ENCODE assay signal across 10 cellular contexts in genomic region chr9:21974230-21974541, GRCh38. TPM values are rescaled to one million over a fixed set of nuclear protein-coding genes. Genes with fewer than 3 reads are reported as not detected.
DNase-seq lines count a peak whose midpoint lies in the region; ATAC-seq and TF ChIP-seq lines count a peak whose summit lies in the region.
"Had no signal": no experiment of that assay in that cellular context is flagged by ENCODE, and none has a peak within 500 bp of the region (broad histone marks: within the 10 kb centered on the region; RNA-seq: fewer than 3 reads in every experiment).

No MANE protein-coding gene starts in this region.

- no peaks in the 10 kb centered on the region for H3K9me3 Mint-ChIP-seq in activated T-cell treated with anti-CD3 and anti-CD28 coated beads, Interleukin-2, amount 50 U/mL, for 72 hours
- H3K9me3 Mint-ChIP-seq in stimulated activated naive CD8-positive, alpha-beta T cell treated with anti-CD3 and anti-CD28 coated beads, Interleukin-15, amount 100 ng/mL, for 72 hours: peaks cover 5 to 11% of the 10 kb centered on the region in 2 donors

- DNase-seq in activated T-cell treated with anti-CD3 and anti-CD28 coated beads, Interleukin-2, amount 50 U/mL, for 72 hours: no peak
- DNase-seq in activated T-cell treated with anti-CD3 and anti-CD28 coated beads for 4 hours (no peak), WERI-Rb-1 (no peak), hepatocyte (ENCODE audit: low spot score) (no peak), ecto neural progenitor cell (ENCODE audit: low spot score) (no peak), SKM-1 treated with dmso at 0.1 percent for 144 hours (lab: John Stamatoyannopoulos, UW; ENCODE audit: unreplicated experiment) (no peak), AG08396 (ENCODE audit: low spot score) (no peak)
- DNase-seq in stimulated activated naive CD8-positive, alpha-beta T cell treated with anti-CD3 and anti-CD28 coated beads, Interleukin-15, amount 100 ng/mL, for 72 hours: no peak
- DNase-seq: stimulated activated naive CD4-positive, alpha-beta T cell treated with Interleukin-2 at 50 U/mL for 16 hours had no signal

- H3K4me2 ChIP-seq in hepatocyte: peak overlapping the region; percentile 96

- H3K9me2 ChIP-seq in hepatocyte (replicated peaks; ENCODE audit: insufficient read depth): no peaks in the 10 kb centered on the region

- H2AFZ ChIP-seq in hepatocyte: no peak overlapping the region

- H3K36me3 ChIP-seq in WERI-Rb-1: peaks cover 14% of the 10 kb centered on the region
- no peaks in the 10 kb centered on the region for H3K36me3 ChIP-seq in hepatocyte (replicated peaks; ENCODE audit: insufficient read depth, low read depth)
- H3K36me3 ChIP-seq: left lung had no signal

- H3K27me3 Mint-ChIP-seq in activated T-cell treated with anti-CD3 and anti-CD28 coated beads, Interleukin-2, amount 50 U/mL, for 72 hours (ENCODE audit: low read depth): peaks cover 96% of the 10 kb centered on the region
- H3K27me3 Mint-ChIP-seq in stimulated activated naive CD8-positive, alpha-beta T cell treated with anti-CD3 and anti-CD28 coated beads, Interleukin-15, amount 100 ng/mL, for 72 hours: peaks cover 96% of the 10 kb centered on the region

- WGBS in hepatocyte (ENCODE audit: low lambda C conversion rate, missing lambda C conversion rate): 3% methylated on average over 8 of the region's 8 CpGs

- H3K9me3 ChIP-seq in WERI-Rb-1 (ENCODE audit: severe bottlenecking) (no peaks in the 10 kb centered on the region), hepatocyte (ENCODE audit: low read depth) (no peaks in the 10 kb centered on the region)
- H3K9me3 ChIP-seq: left lung had no signal

- H3K27ac Mint-ChIP-seq in activated T-cell treated with anti-CD3 and anti-CD28 coated beads, Interleukin-2, amount 50 U/mL, for 72 hours: peak overlapping the region; percentile 54
- H3K27ac Mint-ChIP-seq in stimulated activated naive CD8-positive, alpha-beta T cell treated with anti-CD3 and anti-CD28 coated beads, Interleukin-15, amount 100 ng/mL, for 72 hours: no peak overlapping the region

- peaks cover 10% of the 10 kb centered on the region for H3K4me1 ChIP-seq in hepatocyte (ENCODE audit: insufficient read depth)

- ATAC-seq in activated T-cell treated with anti-CD3 and anti-CD28 coated beads, Interleukin-2, amount 50 U/mL, for 72 hours (replicated peaks in 1 of 2): no peak
- ATAC-seq in stimulated activated naive CD8-positive, alpha-beta T cell treated with anti-CD3 and anti-CD28 coated beads, Interleukin-15, amount 100 ng/mL, for 72 hours: no peak

- H3K4me1 Mint-ChIP-seq in activated T-cell treated with anti-CD3 and anti-CD28 coated beads, Interleukin-2, amount 50 U/mL, for 72 hours (ENCODE audit: low read depth): peaks cover 39% of the 10 kb centered on the region
- H3K4me1 Mint-ChIP-seq in stimulated activated naive CD8-positive, alpha-beta T cell treated with anti-CD3 and anti-CD28 coated beads, Interleukin-15, amount 100 ng/mL, for 72 hours: peaks cover 27% of the 10 kb centered on the region

- H3K4me3 ChIP-seq in WERI-Rb-1 (ENCODE audit: low read depth, low read length): peak overlapping the region; percentile 59
- no peak overlapping the region for H3K4me3 ChIP-seq in hepatocyte

- peak overlapping the region; percentile 90 to 92 for H3K4me3 Mint-ChIP-seq in activated T-cell treated with anti-CD3 and anti-CD28 coated beads, Interleukin-2, amount 50 U/mL, for 72 hours
- H3K4me3 Mint-ChIP-seq in stimulated activated naive CD8-positive, alpha-beta T cell treated with anti-CD3 and anti-CD28 coated beads, Interleukin-15, amount 100 ng/mL, for 72 hours: peak overlapping the region; percentile 89 to 92

- H3K27ac ChIP-seq in WERI-Rb-1 (peak overlapping the region; percentile 54), hepatocyte (no peak overlapping the region)
- H3K27ac ChIP-seq: left lung had no signal

- peaks cover under 1 to 3% of the 10 kb centered on the region in 2 donors for H3K36me3 Mint-ChIP-seq in activated T-cell treated with anti-CD3 and anti-CD28 coated beads, Interleukin-2, amount 50 U/mL, for 72 hours (ENCODE audit: insufficient read depth in 2 of 2)

- H4K20me1 ChIP-seq in hepatocyte (ENCODE audit: insufficient read depth, poor library complexity, severe bottlenecking): no peaks in the 10 kb centered on the region

- TF ChIP-seq CTCF in WERI-Rb-1 (IDR thresholded peaks at IDR 0.05; ENCODE audit: low read depth, low read length): no peak
- no peak for TF ChIP-seq CTCF in hepatocyte (IDR thresholded peaks at IDR 0.05; ENCODE audit: poor library complexity)

- no peaks in the 10 kb centered on the region for H3K79me2 ChIP-seq in hepatocyte

- no peaks in the 10 kb centered on the region for H3K27me3 ChIP-seq in WERI-Rb-1 (ENCODE audit: insufficient read depth, low read depth, severe bottlenecking)
- H3K27me3 ChIP-seq in hepatocyte: peaks cover 98% of the 10 kb centered on the region

RNA-seq across cellular contexts. Expression of gene CDKN2A, which starts 20.0 kb away (rescaled TPM):
- 1 to 10 TPM; 2.8 to 5.0 TPM for total RNA-seq in activated T-cell treated with anti-CD3 and anti-CD28 coated beads, Interleukin-2, amount 50 U/mL, for 72 hours
- 0.76 and 0.90 TPM in 2 replicates for total RNA-seq in hepatocyte
- 2.9 and 4.8 TPM in 2 replicates for polyA plus RNA-seq in hepatocyte

RNA-seq across cellular contexts. Expression of gene CDKN2B-AS1, which starts 20.4 kb away (rescaled TPM):
- total RNA-seq in activated T-cell treated with anti-CD3 and anti-CD28 coated beads, Interleukin-2, amount 50 U/mL, for 72 hours: 1 to 10 TPM in 1 of 2 donors, under 1 TPM in 1; 0.70 to 1.0 TPM
- total RNA-seq in hepatocyte: 0.27 and 1.1 TPM in 2 replicates
- polyA plus RNA-seq in hepatocyte: 0.26 and 0.68 TPM in 2 replicates

RNA-seq across cellular contexts. Expression of gene CDKN2B, which starts 34.9 kb away (rescaled TPM):
- total RNA-seq in activated T-cell treated with anti-CD3 and anti-CD28 coated beads, Interleukin-2, amount 50 U/mL, for 72 hours: 1 to 10 TPM in 1 of 2 donors, not detected in 1; 1.3 TPM
- total RNA-seq in hepatocyte: 8.5 and 18.6 TPM in 2 replicates
- polyA plus RNA-seq in hepatocyte: 6.0 and 15.1 TPM in 2 replicates
